In genomic region chr3:157151627-157152026, GRCh38 we compare ENCODE assay signal across 20 cellular contexts. TPM values are rescaled to one million over a fixed set of nuclear protein-coding genes. Genes with fewer than 3 reads are reported as not detected.
DNase-seq lines count a peak whose midpoint lies in the region; ATAC-seq, FAIRE-seq and TF ChIP-seq lines count a peak whose summit lies in the region.
"Had no signal": no experiment of that assay in that cellular context is flagged by ENCODE, and none has a peak within 500 bp of the region (broad histone marks: within the 10 kb centered on the region; RNA-seq: fewer than 3 reads in every experiment).

No MANE protein-coding gene starts in this region.

- peak overlapping the region in 2 of 8 donors; percentile 3 to 20 for H3K4me3 Mint-ChIP-seq in CD4-positive, alpha-beta memory T cell
- H3K4me3 Mint-ChIP-seq in activated B cell treated with CpG ODN at 0.5 μM for 24 hours (no peak overlapping the region), immature natural killer cell (no peak overlapping the region)

- peaks cover 94% of the 10 kb centered on the region for H3K36me3 ChIP-seq in CD4-positive, alpha-beta memory T cell (ENCODE audit: insufficient read depth, low read length)

- H3K27ac ChIP-seq in A549: no peak overlapping the region
- no peak overlapping the region for H3K27ac ChIP-seq in CD4-positive, alpha-beta memory T cell (ENCODE audit: low read depth, low read length)
- H3K27ac ChIP-seq: coronary artery, foreskin keratinocyte, parathyroid adenoma had no signal

- H3K9me3 ChIP-seq in A549: no peaks in the 10 kb centered on the region
- no peaks in the 10 kb centered on the region for H3K9me3 ChIP-seq in CD4-positive, alpha-beta memory T cell (ENCODE audit: control insufficient read depth in 1 of 2, low read length in 2 of 2)

- no peak overlapping the region for H3K4me2 ChIP-seq in A549

- peak overlapping the region in 6 of 7 donors; percentile 38 to 71 (median 49) for H3K27ac Mint-ChIP-seq in CD4-positive, alpha-beta memory T cell
- peak overlapping the region; percentile 30 for H3K27ac Mint-ChIP-seq in activated B cell treated with CpG ODN at 0.5 μM for 24 hours
- H3K27ac Mint-ChIP-seq in immature natural killer cell: peak overlapping the region; percentile 31 to 83 (median 38)

- DNase-seq in A549 (ENCODE audit: low read depth in 1 of 2, low spot score in 1 of 2) (peak in 1 of 2 experiments; percentile 21), activated B cell treated with CpG ODN at 0.5 μM for 24 hours (no peak), immature natural killer cell (no peak), NCI-H2029 treated with DMSO at 0.1 percent for 48 hours (lab: John Stamatoyannopoulos, UW) (no peak)
- DNase-seq in CD4-positive, alpha-beta memory T cell: no peak
- DNase-seq in stimulated activated CD8-positive, alpha-beta memory T cell treated with anti-CD3 and anti-CD28 coated beads, Interleukin-4, amount 100 ng/mL, for 48 hours: no peak
- DNase-seq: activated CD4-positive, alpha-beta T cell treated with anti-CD3 and anti-CD28 coated beads, Interleukin-2, amount 50 U/mL, for 48 hours; activated effector memory CD4-positive, alpha-beta T cell treated with anti-CD3 and anti-CD28 coated beads, Interleukin-2, amount 50 U/mL, for 16 hours; foreskin keratinocyte; GF-D8; GOT3; left colon; NCI-H2081 treated with DMSO at 0.1 percent for 48 hours; RPMI8226; stimulated activated CD4-positive, alpha-beta T cell treated with anti-CD3 and anti-CD28 coated beads, Interleukin-4, amount 100 ng/mL, for 24 hours had no signal

- no peak for FAIRE-seq in A549 (lab: Jason Lieb, UNC)
- FAIRE-seq: TTC549 had no signal

- TF ChIP-seq RAD21 in A549 (conservative IDR thresholded peaks at IDR 0.05 in 1 of 2, IDR thresholded peaks at IDR 0.05 in 1 of 2): no peak

- peaks cover 69 to 93% of the 10 kb centered on the region in 2 donors for H3K36me3 Mint-ChIP-seq in CD4-positive, alpha-beta memory T cell
- H3K36me3 Mint-ChIP-seq in activated B cell treated with CpG ODN at 0.5 μM for 24 hours (ENCODE audit: low read depth) (peaks cover 93% of the 10 kb centered on the region), immature natural killer cell (peaks cover 34 to 73% (median 54%) of the 10 kb centered on the region in 3 donors)

- no peak for TF ChIP-seq EP300 in A549 (IDR thresholded peaks at IDR 0.05)

- no peak for TF ChIP-seq POLR2A in A549 (IDR thresholded peaks at IDR 0.05; ENCODE audit: low read length)

- peaks cover 33% of the 10 kb centered on the region for H3K4me1 ChIP-seq in A549
- H3K4me1 ChIP-seq in CD4-positive, alpha-beta memory T cell (ENCODE audit: insufficient read depth, low read length): peaks cover 64% of the 10 kb centered on the region

- 81% methylated on average over 2 of the region's 2 CpGs for WGBS in A549 (ENCODE audit: missing lambda C conversion rate)

- intact Hi-C loops in CD4-positive, alpha-beta memory T cell (cut with micrococcal nuclease): no loop called here
- intact Hi-C loops in activated B cell treated with CpG ODN at 0.5 μM for 24 hours (cut with micrococcal nuclease): loop anchor here (1.0 kb wide), 1 partner anchor 8 kb away; no protein-coding TSS in a partner anchor

- ATAC-seq in A549 (peak; percentile 57 to 60; a peak in 4 of 6 replicates), activated B cell treated with CpG ODN at 0.5 μM for 24 hours (ENCODE audit: low read depth) (no peak), HG03196 (IDR thresholded peaks at IDR 0.05; ENCODE audit: unreplicated experiment) (no peak), GM21515 (IDR thresholded peaks at IDR 0.05; ENCODE audit: unreplicated experiment) (no peak)
- ATAC-seq: foreskin keratinocyte, left colon had no signal

- CTCF ChIA-PET in A549 (lab: Yijun Ruan, JAX): interaction anchor here (3.5 kb wide), 1 partner anchor 14 kb away, joined by 26 read pairs; no protein-coding TSS in a partner anchor
- CTCF ChIA-PET in CD4-positive, alpha-beta memory T cell (lab: Charles Lee; ENCODE audit: partially characterized antibody): interaction anchor here (4.9 kb wide), 1 partner anchor 15 kb away, joined by 36 read pairs; no protein-coding TSS in a partner anchor
- CTCF ChIA-PET in activated B cell treated with CpG ODN at 0.5 μM for 24 hours (lab: Charles Lee): interaction anchor here (2.0 kb wide), 1 partner anchor 14 kb away, joined by 4 read pairs; no protein-coding TSS in a partner anchor

- TF ChIP-seq CTCF in A549 (IDR thresholded peaks at IDR 0.05) (no peak), activated B cell treated with CpG ODN at 0.5 μM for 24 hours (IDR thresholded peaks at IDR 0.05) (no peak)

- no peaks in the 10 kb centered on the region for H3K27me3 Mint-ChIP-seq in CD4-positive, alpha-beta memory T cell
- H3K27me3 Mint-ChIP-seq in activated B cell treated with CpG ODN at 0.5 μM for 24 hours: no peaks in the 10 kb centered on the region
- peaks cover 4 to 13% (median 11%) of the 10 kb centered on the region in 3 donors for H3K27me3 Mint-ChIP-seq in immature natural killer cell (ENCODE audit: low read depth in 3 of 3)

- peaks cover 0 to 3% (median 0%) of the 10 kb centered on the region in 8 donors for H3K9me3 Mint-ChIP-seq in CD4-positive, alpha-beta memory T cell
- H3K9me3 Mint-ChIP-seq in activated B cell treated with CpG ODN at 0.5 μM for 24 hours (no peaks in the 10 kb centered on the region), immature natural killer cell (no peaks in the 10 kb centered on the region)

- POLR2A ChIA-PET in A549 (lab: Yijun Ruan, JAX): interaction anchor here (2.0 kb wide), 1 partner anchor 9 kb away, joined by 6 read pairs; the partner anchor contains the start of gene CCNL1
- POLR2A ChIA-PET in CD4-positive, alpha-beta memory T cell (lab: Charles Lee; ENCODE audit: partially characterized antibody): interaction anchor here (2.4 to 4.3 kb wide), 2 partner anchors 8 to 23 kb away, joined by 11 to 42 read pairs; partner anchors contain the start of gene CCNL1
- POLR2A ChIA-PET in activated B cell treated with CpG ODN at 0.5 μM for 24 hours (lab: Charles Lee): interaction anchor here (1.6 kb wide), 1 partner anchor 9 kb away, joined by 10 read pairs; the partner anchor contains the start of gene CCNL1

- H3K4me1 Mint-ChIP-seq in CD4-positive, alpha-beta memory T cell: peaks cover 40 to 67% (median 48%) of the 10 kb centered on the region in 4 donors
- peaks cover 31% of the 10 kb centered on the region for H3K4me1 Mint-ChIP-seq in activated B cell treated with CpG ODN at 0.5 μM for 24 hours
- H3K4me1 Mint-ChIP-seq in immature natural killer cell: peaks cover 32 to 53% of the 10 kb centered on the region in 2 donors

- H3K4me3 ChIP-seq in A549: no peak overlapping the region
- H3K4me3 ChIP-seq in CD4-positive, alpha-beta memory T cell (ENCODE audit: low read length in 2 of 2): no peak overlapping the region
- H3K4me3 ChIP-seq: coronary artery had no signal

- no peaks in the 10 kb centered on the region for H3K27me3 ChIP-seq in CD4-positive, alpha-beta memory T cell (ENCODE audit: insufficient read depth, low read length)
- H3K27me3 ChIP-seq: foreskin keratinocyte had no signal

TF ChIP-seq in A549, 52 proteins besides CTCF, POLR2A, EP300 and RAD21 (continues in another document):
- TF ChIP-seq HEYL (CRISPR knock-in tag; IDR thresholded peaks at IDR 0.05) (no peak), EHF (CRISPR knock-in tag; IDR thresholded peaks at IDR 0.05) (no peak), GATA3 (IDR thresholded peaks at IDR 0.05; ENCODE audit: borderline replicate concordance) (no peak), KDM5A (IDR thresholded peaks at IDR 0.05) (no peak), RNF2 (IDR thresholded peaks at IDR 0.05; ENCODE audit: borderline replicate concordance, low read depth) (no peak), RFX5 (IDR thresholded peaks at IDR 0.05) (no peak), RARB (CRISPR knock-in tag; IDR thresholded peaks at IDR 0.05) (no peak), REST (IDR thresholded peaks at IDR 0.05) (no peak)

RNA-seq across cellular contexts. Expression of gene CCNL1, which starts 8.3 kb away (rescaled TPM):
- polyA plus RNA-seq in A549 (2011; rRNA removed) (130 and 170 TPM in 2 replicates), A549 (2017; fragmentation: RNase III; extraction: RNeasy Plus Mini Kit Qiagen cat#74134 plus additional on column Dnase treatment) (39.7 to 51.3 TPM (median 45.1 TPM) in 3 replicates), immature natural killer cell (10 to 100 TPM; 35.3 to 87.6 (median 44.2) TPM)
- 39.2 and 43.3 TPM in 2 replicates for polyA plus RNA-seq in A549 (2012; cell fraction: cytosol; rRNA removed)
- polyA plus RNA-seq in A549 (2012; cell fraction: nucleus; rRNA removed): 258 and 267 TPM in 2 replicates
- polyA minus RNA-seq in A549 (2011; rRNA and poly(A)+ RNA removed): 111 and 159 TPM in 2 replicates
- 100 to 1,000 TPM; 327 to 330 TPM for total RNA-seq in CD4-positive, alpha-beta memory T cell
- polyA plus RNA-seq in CD4-positive, alpha-beta memory T cell: 10 to 100 TPM; 62.7 to 69.7 TPM
- total RNA-seq in activated B cell treated with CpG ODN at 0.5 μM for 24 hours: 184 and 222 TPM in 2 replicates

Comparison
In these comparisons a context has a peak if more than half of its experiments do, and no peak if none do; other contexts are left out.
1. ATAC-seq: peak in A549 (2 of 2); none in activated B cell treated with CpG ODN at 0.5 μM for 24 hours (single experiment), HG03196 (single experiment) and GM21515 (single experiment).
2. Peak in every context shown above with its lines, with median percentiles within 50 percentile points of each other: H3K27ac Mint-ChIP-seq.